ENCODE assay signal across 21 cellular contexts in the genomic region with DNA sequence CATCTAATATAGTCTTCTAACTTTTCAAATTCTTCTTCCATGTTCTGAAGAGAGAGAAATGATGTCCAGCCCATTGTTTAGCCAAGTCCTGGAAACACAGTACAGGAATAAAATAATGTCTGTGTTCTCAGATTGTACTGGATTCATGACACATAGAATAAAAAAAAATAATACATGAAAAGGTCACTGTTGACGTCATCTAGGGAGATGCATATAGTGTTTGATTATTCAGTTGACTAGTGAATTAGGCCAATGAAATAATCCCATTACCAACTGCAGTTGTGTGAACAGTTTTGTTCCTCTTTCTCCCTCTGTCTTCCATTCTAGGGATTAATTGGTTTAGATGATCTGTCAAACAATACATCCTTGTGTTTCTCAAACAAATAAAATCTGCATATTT.
"Had no signal": no experiment of that assay in that cellular context is flagged by ENCODE, and none has a peak within 500 bp of the region (broad histone marks: within the 10 kb centered on the region; RNA-seq: fewer than 3 reads in every experiment).

No MANE protein-coding gene starts in this region.

- H3K27me3 ChIP-seq: ovary, right atrium auricular region, stomach, testis, thyroid gland, transverse colon, upper lobe of left lung had no signal

- ATAC-seq: mucosa of descending colon; naive thymus-derived CD4-positive, alpha-beta T cell; natural killer cell treated with Interleukin-12 subunit alpha and Interleukin-12 subunit beta and Interleukin-15 and Interleukin-18, amount 100 ng/mL, for 72 hours; sciatic nerve; stimulated activated naive B cell treated with anti-CD40 and anti-IgM and Interleukin-4, amounts not matched to agents 10 μg/mL and 1 μg/mL and 100 μg/mL, for 72 hours; stimulated activated naive CD8-positive, alpha-beta T cell treated with anti-CD3 and anti-CD28 coated beads, Interleukin-15, Interleukin-2, amounts not matched to agents 100 U/mL and 50 U/mL, for 24 hours had no signal

- H3K4me3 ChIP-seq: left ventricle myocardium inferior, mucosa of descending colon, ovary, right atrium auricular region, skin epidermis, stomach, testis, thyroid gland, transverse colon, upper lobe of left lung had no signal

- DNase-seq: islet precursor cell; left ventricle myocardium inferior; midbrain; mucosa of descending colon; naive thymus-derived CD4-positive, alpha-beta T cell; ovary; stimulated activated CD4-positive, alpha-beta T cell treated with anti-CD3 and anti-CD28 coated beads, Interleukin-12 subunit alpha, Interleukin-12 subunit beta, amount 100 ng/mL, for 4 hours; stimulated activated CD4-positive, alpha-beta T cell treated with anti-CD3 and anti-CD28 coated beads, Interleukin-15, amount 100 ng/mL, for 24 hours; stimulated activated CD4-positive, alpha-beta T cell treated with anti-CD3 and anti-CD28 coated beads, Interleukin-2, amount 100 ng/mL, for 24 hours; stimulated activated CD4-positive, alpha-beta T cell treated with anti-CD3 and anti-CD28 coated beads, Interleukin-4, amount 100 ng/mL, for 1 hour; stimulated activated naive B cell treated with anti-CD40 and anti-IgM and Interleukin-4, amounts not matched to agents 10 μg/mL and 1 μg/mL and 100 μg/mL, for 72 hours; stimulated activated naive CD8-positive, alpha-beta T cell treated with anti-CD3 and anti-CD28 coated beads, Interleukin-15, Interleukin-2, amounts not matched to agents 100 U/mL and 50 U/mL, for 24 hours; stomach; testis; thyroid gland; transverse colon; upper lobe of left lung had no signal

- H3K36me3 ChIP-seq: left ventricle myocardium inferior, ovary, right atrium auricular region, stomach, thyroid gland, transverse colon, upper lobe of left lung had no signal

- H3K9me3 ChIP-seq: left ventricle myocardium inferior, mucosa of descending colon, ovary, right atrium auricular region, stomach, testis, thyroid gland, transverse colon, upper lobe of left lung had no signal

- H3K27ac ChIP-seq: left ventricle myocardium inferior, ovary, right atrium auricular region, skin epidermis, stomach, testis, thyroid gland, transverse colon, upper lobe of left lung had no signal
